13 cellular contexts compared by ENCODE assay signal in the genomic region with DNA sequence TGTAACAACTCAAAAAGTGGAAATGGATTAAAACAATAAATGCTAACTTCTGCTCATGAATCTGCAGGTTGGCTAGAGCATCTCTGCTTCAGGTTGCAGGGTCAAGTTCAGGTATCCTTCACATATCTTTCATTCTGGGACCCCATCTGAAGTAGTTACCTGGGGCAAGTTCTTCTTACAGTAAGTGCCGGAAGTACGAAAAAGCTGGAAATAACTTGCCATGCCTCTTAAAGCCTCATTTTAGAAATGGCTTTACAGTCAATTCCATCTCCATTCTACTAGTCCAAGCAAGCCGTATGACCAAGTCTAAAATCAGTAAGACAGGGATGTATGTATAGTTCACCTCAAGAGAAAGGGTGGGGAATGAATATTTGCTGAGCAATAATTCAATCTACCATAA.
DNase-seq lines count a peak whose midpoint lies in the region; ATAC-seq and TF ChIP-seq lines count a peak whose summit lies in the region.
"Had no signal": no experiment of that assay in that cellular context is flagged by ENCODE, and none has a peak within 500 bp of the region (broad histone marks: within the 10 kb centered on the region; RNA-seq: fewer than 3 reads in every experiment).

No MANE protein-coding gene starts in this region.

- no peaks in the 10 kb centered on the region for H3K27me3 Mint-ChIP-seq in natural killer cell (ENCODE audit: low read depth in 2 of 2)

- H3K4me3 ChIP-seq in right atrium auricular region, result no peak overlapping the region

- intact Hi-C loops in natural killer cell (cut with micrococcal nuclease), result no loop called here

- no peaks in the 10 kb centered on the region for H3K36me3 ChIP-seq in right atrium auricular region

- peak overlapping the region; percentile 23 to 73 for H3K27ac Mint-ChIP-seq in natural killer cell

- no peaks in the 10 kb centered on the region for H3K27me3 ChIP-seq in right atrium auricular region

- no peaks in the 10 kb centered on the region for H3K36me3 Mint-ChIP-seq in natural killer cell

- H3K4me1 ChIP-seq in right atrium auricular region, result peaks cover 0 to 16% of the 10 kb centered on the region in 2 donors

- H3K9me3 Mint-ChIP-seq in natural killer cell, result no peaks in the 10 kb centered on the region
- H3K9me3 Mint-ChIP-seq: T-helper 2 cell treated with Interferon-gamma antibody and Interleukin-4, amounts not matched to agents 5 μg/mL and 100 μg/mL, for 36 hours had no signal

- ATAC-seq in GM18520 (IDR thresholded peaks at IDR 0.05; ENCODE audit: unreplicated experiment) (peak; percentile 6), HG02642 (IDR thresholded peaks at IDR 0.05; ENCODE audit: poor library complexity, unreplicated experiment) (peak; percentile 15), natural killer cell (no peak), HG03159 (IDR thresholded peaks at IDR 0.05; ENCODE audit: unreplicated experiment) (no peak)
- ATAC-seq: left colon had no signal

- H3K27ac ChIP-seq in VCaP (peak overlapping the region; percentile 10), right atrium auricular region (no peak overlapping the region)

- TF ChIP-seq CTCF in VCaP (conservative IDR thresholded peaks at IDR 0.05), result no peak
- no peak for TF ChIP-seq CTCF in natural killer cell (IDR thresholded peaks at IDR 0.05)
- no peak for TF ChIP-seq CTCF in right atrium auricular region (IDR thresholded peaks at IDR 0.05)

- H3K4me3 Mint-ChIP-seq in natural killer cell, result no peak overlapping the region

- H3K9me3 ChIP-seq in right atrium auricular region, result no peaks in the 10 kb centered on the region

- peaks cover 18 to 22% of the 10 kb centered on the region in 2 donors for H3K4me1 Mint-ChIP-seq in natural killer cell

- no peak for DNase-seq in natural killer cell
- no peak for DNase-seq in COR-L47 (lab: John Stamatoyannopoulos, UW)
- DNase-seq in Kasumi-1 (lab: John Stamatoyannopoulos, UW), result no peak
- DNase-seq in right atrium auricular region (ENCODE audit: low spot score), result no peak
- DNase-seq: DMS 273 treated with DMSO at 0.1 percent for 48 hours; left colon; NCI-H1436 treated with DMSO at 0.1 percent for 48 hours; NK-92 treated with Interleukin-12 subunit alpha and Interleukin-12 subunit beta, amount 100 ng/mL, for 24 hours had no signal

Comparison
In these comparisons a context has a peak if more than half of its experiments do, and no peak if none do; other contexts are left out.
1. ATAC-seq: peak in GM18520 (single experiment) and HG02642 (single experiment); none in natural killer cell (0 of 3) and HG03159 (single experiment).